10 cellular contexts compared by ENCODE assay signal in the genomic region with DNA sequence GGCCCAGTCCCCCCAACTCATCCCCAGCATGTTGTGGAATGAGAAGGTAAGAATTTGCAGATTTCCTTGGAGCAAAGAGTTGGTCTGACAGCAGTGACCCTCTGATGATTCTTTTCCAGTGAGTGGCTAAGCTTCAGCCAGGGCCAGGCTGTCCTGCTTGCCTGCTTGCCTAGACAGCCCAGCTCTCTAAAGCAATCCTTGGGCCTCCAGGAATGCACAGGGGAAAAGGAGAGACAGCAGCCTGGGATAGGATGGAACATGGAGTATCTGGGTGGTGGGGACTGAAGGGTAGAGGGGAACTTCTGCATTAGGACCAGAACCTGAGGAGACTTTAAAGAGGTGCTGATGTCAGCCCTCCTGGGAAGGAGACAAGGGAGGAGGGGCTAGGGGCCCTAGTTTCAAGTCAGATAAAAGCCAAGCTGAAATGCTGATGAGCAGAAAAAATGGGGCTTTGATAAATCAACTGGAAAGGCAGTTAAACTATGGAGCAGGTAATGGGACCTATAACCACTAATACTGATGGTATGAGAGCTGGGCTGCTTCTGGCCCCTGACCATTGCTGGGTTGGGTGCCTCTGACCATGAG. TPM values are rescaled to one million over a fixed set of nuclear protein-coding genes. Genes with fewer than 3 reads are reported as not detected.
A peak's percentile ranks its signal among the peaks of the same experiment; 100 is the strongest.
DNase-seq lines count a peak whose midpoint lies in the region; ATAC-seq and TF ChIP-seq lines count a peak whose summit lies in the region.
"Had no signal": no experiment of that assay in that cellular context is flagged by ENCODE, and none has a peak within 500 bp of the region (broad histone marks: within the 10 kb centered on the region; RNA-seq: fewer than 3 reads in every experiment).

No MANE protein-coding gene starts in this region.

- H3K4me3 ChIP-seq in HUES6 (ENCODE audit: low read depth, low read length) (peak overlapping the region; percentile 5; the same call in 1 of the 2 replicates), astrocyte of the spinal cord (ENCODE audit: low read depth, low read length) (peak overlapping the region; percentile 75)
- H3K4me3 ChIP-seq: testis had no signal

- POLR2A ChIA-PET in CD4-positive, alpha-beta T cell (lab: Charles Lee): interaction anchor here (1.1 to 1.5 kb wide), 2 partner anchors 8 to 9 kb away, joined by 3 to 9 read pairs; no protein-coding TSS in a partner anchor

- H3K36me3 ChIP-seq in HUES6 (ENCODE audit: control insufficient read depth, insufficient read depth, low read length): no peaks in the 10 kb centered on the region

- no peaks in the 10 kb centered on the region for H3K9me3 ChIP-seq in CD4-positive, alpha-beta T cell (ENCODE audit: control insufficient read depth, low read length)
- H3K9me3 ChIP-seq in HUES6 (ENCODE audit: control insufficient read depth, insufficient read depth, low read depth, low read length): no peaks in the 10 kb centered on the region
- H3K9me3 ChIP-seq: SJSA1, testis had no signal

- peak overlapping the region; percentile 94 for H3K9ac ChIP-seq in HUES6 (ENCODE audit: low read length)

- CTCF ChIA-PET in CD4-positive, alpha-beta T cell (lab: Charles Lee): interaction anchor here (0.6 to 4.1 kb wide), 3 partner anchors 10 to 57 kb away, joined by 3 to 20 read pairs (median 3); no protein-coding TSS in a partner anchor

- no peak overlapping the region for H3K27ac ChIP-seq in CD4-positive, alpha-beta T cell (ENCODE audit: low read depth, low read length)
- H3K27ac ChIP-seq in HUES6 (ENCODE audit: low read depth, low read length): no peak overlapping the region; the same call in 1 of the 2 replicates
- H3K27ac ChIP-seq: SJSA1, testis had no signal

- peaks cover 89% of the 10 kb centered on the region for H3K27me3 Mint-ChIP-seq in CD4-positive, alpha-beta T cell
- H3K27me3 Mint-ChIP-seq in naive B cell (peaks cover 74 to 91% (median 87%) of the 10 kb centered on the region in 3 donors), CD14-positive monocyte (ENCODE audit: low read depth in 3 of 3) (peaks cover 88 to 98% (median 95%) of the 10 kb centered on the region in 3 donors)

- H3K4me1 Mint-ChIP-seq in CD4-positive, alpha-beta T cell (ENCODE audit: low read depth): peaks cover 45% of the 10 kb centered on the region
- H3K4me1 Mint-ChIP-seq in naive B cell (peaks cover 37 to 44% (median 38%) of the 10 kb centered on the region in 3 donors), CD14-positive monocyte (peaks cover 40% of the 10 kb centered on the region)

- in situ Hi-C loops in astrocyte of the spinal cord (cut with HindIII; ENCODE audit: low sequenced_read_pairs): no loop called here

- peaks cover 80% of the 10 kb centered on the region for H3K27me3 ChIP-seq in CD4-positive, alpha-beta T cell (ENCODE audit: control insufficient read depth, insufficient read depth, low read length)
- peaks cover 99% of the 10 kb centered on the region for H3K27me3 ChIP-seq in HUES6 (ENCODE audit: control insufficient read depth, insufficient read depth, low read length)
- H3K27me3 ChIP-seq: testis had no signal

- peaks cover 14% of the 10 kb centered on the region for H3K4me1 ChIP-seq in HUES6 (ENCODE audit: control insufficient read depth, insufficient read depth, low read length)

- H3K27ac Mint-ChIP-seq in CD4-positive, alpha-beta T cell: no peak overlapping the region
- H3K27ac Mint-ChIP-seq in naive B cell (peak overlapping the region in 2 of 6 donors; percentile 18 to 72), CD14-positive monocyte (no peak overlapping the region)
- H3K27ac Mint-ChIP-seq: activated CD4-positive, alpha-beta T cell treated with anti-CD3 and anti-CD28 coated beads, Interleukin-2, amount 10 ng/mL, durations not matched to agents 7 days and 5 days had no signal

- no peaks in the 10 kb centered on the region for H3K9me3 Mint-ChIP-seq in CD4-positive, alpha-beta T cell
- H3K9me3 Mint-ChIP-seq in naive B cell (peaks cover 0 to 2% (median 0%) of the 10 kb centered on the region in 7 donors), CD14-positive monocyte (peaks cover 0 to 43% (median 25%) of the 10 kb centered on the region in 7 donors)
- H3K9me3 Mint-ChIP-seq: activated CD4-positive, alpha-beta T cell treated with anti-CD3 and anti-CD28 coated beads, Interleukin-2, amount 10 ng/mL, durations not matched to agents 7 days and 5 days had no signal

- TF ChIP-seq CTCF in CD4-positive, alpha-beta T cell (IDR thresholded peaks at IDR 0.05): no peak
- TF ChIP-seq CTCF in astrocyte of the spinal cord (IDR thresholded peaks at IDR 0.05; ENCODE audit: low read depth, low read length) (no peak), CD14-positive monocyte (IDR thresholded peaks at IDR 0.05) (no peak)

- no peaks in the 10 kb centered on the region for H3K36me3 Mint-ChIP-seq in CD4-positive, alpha-beta T cell (ENCODE audit: low read depth)
- H3K36me3 Mint-ChIP-seq in naive B cell (no peaks in the 10 kb centered on the region), CD14-positive monocyte (peaks cover 9 to 16% of the 10 kb centered on the region in 2 donors)

- intact Hi-C loops in CD4-positive, alpha-beta T cell (cut with DNase I, micrococcal nuclease): no loop called here
- intact Hi-C loops in left ventricle myocardium superior (cut with micrococcal nuclease) (no loop called here), CD14-positive monocyte (cut with micrococcal nuclease) (no loop called here)

- no peak for DNase-seq in CD4-positive, alpha-beta T cell
- DNase-seq in astrocyte of the spinal cord (ENCODE audit: low read depth, low spot score) (peak; percentile 54), naive B cell (no peak), left ventricle myocardium superior (no peak), CD14-positive monocyte (ENCODE audit: low spot score) (no peak)
- no peak for DNase-seq in stimulated activated CD4-positive, alpha-beta T cell treated with anti-CD3 and anti-CD28 coated beads, Interleukin-15, amount 100 ng/mL, for 24 hours
- DNase-seq: activated CD4-positive, alpha-beta T cell treated with anti-CD3 and anti-CD28 coated beads, Interleukin-2, amount 10 ng/mL, durations not matched to agents 7 days and 5 days; testis had no signal

- ATAC-seq in CD4-positive, alpha-beta T cell (ENCODE audit: poor library complexity): no peak
- ATAC-seq in naive B cell (ENCODE audit: low read depth in 2 of 2) (no peak), left ventricle myocardium superior (no peak)

- H3K4me3 Mint-ChIP-seq in CD4-positive, alpha-beta T cell: peak overlapping the region; percentile 70
- H3K4me3 Mint-ChIP-seq in naive B cell: peak overlapping the region in 6 of 8 donors; percentile 7 to 98 (median 94)
- H3K4me3 Mint-ChIP-seq in CD14-positive monocyte: peak overlapping the region in 1 of 2 donors; percentile 96

RNA-seq across cellular contexts. Expression of a gene that starts 1.8 kb away (rescaled TPM):
- total RNA-seq in CD4-positive, alpha-beta T cell: not detected
- polyA plus RNA-seq in naive B cell (ENCODE audit: low read depth in 6 of 6) (under 1 TPM in 2 of 6 donors, not detected in 4; 0.24 to 0.58 TPM), CD14-positive monocyte (not detected)
- 0.30 TPM for total RNA-seq in left ventricle myocardium superior

RNA-seq across cellular contexts. Expression of a gene that starts 4.2 kb away (rescaled TPM):
- not detected for total RNA-seq in CD4-positive, alpha-beta T cell
- polyA plus RNA-seq in naive B cell (ENCODE audit: low read depth in 6 of 6) (not detected), CD14-positive monocyte (not detected)
- 0.20 TPM for total RNA-seq in left ventricle myocardium superior
- total RNA-seq: activated CD4-positive, alpha-beta T cell treated with anti-CD3 and anti-CD28 coated beads, Interleukin-2, amount 10 ng/mL, durations not matched to agents 7 days and 5 days had no signal

RNA-seq across cellular contexts. Expression of a gene that starts 6.1 kb away (rescaled TPM):
- total RNA-seq in CD4-positive, alpha-beta T cell: not detected
- polyA plus RNA-seq in naive B cell (ENCODE audit: low read depth in 6 of 6) (not detected), CD14-positive monocyte (not detected)
- not detected for total RNA-seq in left ventricle myocardium superior
- total RNA-seq: activated CD4-positive, alpha-beta T cell treated with anti-CD3 and anti-CD28 coated beads, Interleukin-2, amount 10 ng/mL, durations not matched to agents 7 days and 5 days; SJSA1 had no signal

RNA-seq across cellular contexts. Expression of a gene that starts 15.4 kb away (rescaled TPM):
- total RNA-seq in CD4-positive, alpha-beta T cell: not detected
- polyA plus RNA-seq in naive B cell (ENCODE audit: low read depth in 6 of 6) (not detected), CD14-positive monocyte (not detected)
- not detected for total RNA-seq in left ventricle myocardium superior
- total RNA-seq: activated CD4-positive, alpha-beta T cell treated with anti-CD3 and anti-CD28 coated beads, Interleukin-2, amount 10 ng/mL, durations not matched to agents 7 days and 5 days had no signal

RNA-seq across cellular contexts. Expression of a gene that starts 17.1 kb away (rescaled TPM):
- total RNA-seq in CD4-positive, alpha-beta T cell: not detected
- not detected for polyA plus RNA-seq in naive B cell (ENCODE audit: low read depth in 6 of 6)
- not detected for total RNA-seq in left ventricle myocardium superior
- polyA plus RNA-seq in CD14-positive monocyte: not detected
- total RNA-seq: activated CD4-positive, alpha-beta T cell treated with anti-CD3 and anti-CD28 coated beads, Interleukin-2, amount 10 ng/mL, durations not matched to agents 7 days and 5 days had no signal
